In genomic region chr22:41863472-41863871, GRCh38 we compare ENCODE assay signal across 17 cellular contexts. TPM values are rescaled to one million over a fixed set of nuclear protein-coding genes. Genes with fewer than 3 reads are reported as not detected.
DNase-seq lines count a peak whose midpoint lies in the region; ATAC-seq, FAIRE-seq and TF ChIP-seq lines count a peak whose summit lies in the region.
"Had no signal": no experiment of that assay in that cellular context is flagged by ENCODE, and none has a peak within 500 bp of the region (broad histone marks: within the 10 kb centered on the region; RNA-seq: fewer than 3 reads in every experiment).

No MANE protein-coding gene starts in this region.

- peak overlapping the region; percentile 83 for H3K27ac ChIP-seq in CD4-positive, CD25-positive, alpha-beta regulatory T cell (ENCODE audit: insufficient read depth, low read length, poor library complexity, severe bottlenecking)
- peak overlapping the region; percentile 97 for H3K27ac ChIP-seq in GM12878 (ENCODE audit: control insufficient read depth, insufficient read depth)
- H3K27ac ChIP-seq: parathyroid adenoma had no signal

- peaks cover 15 to 48% (median 33%) of the 10 kb centered on the region in 4 donors for H3K4me1 Mint-ChIP-seq in CD4-positive, CD25-positive, alpha-beta regulatory T cell
- peaks cover 11 to 68% (median 46%) of the 10 kb centered on the region in 4 donors for H3K4me1 Mint-ChIP-seq in naive thymus-derived CD8-positive, alpha-beta T cell

- intact Hi-C loops in GM12878 (cut with micrococcal nuclease; ENCODE audit: unreplicated experiment), result loop anchor here (2.0 to 5.0 kb wide), 2 partner anchors 77 to 166 kb away; partner anchors contain the start of gene MEI1

- RAD21 ChIA-PET in GM12878 (lab: Charles Lee; ENCODE audit: unreplicated experiment), result interaction anchor here (1.6 to 6.5 kb wide), 11 partner anchors 24 to 207 kb away, joined by 3 to 101 read pairs (median 18); partner anchors contain the start of genes CCDC134, MEI1, NAGA and SREBF2

- H3K4me3 ChIP-seq in CD4-positive, CD25-positive, alpha-beta regulatory T cell (ENCODE audit: low read depth, low read length), result no peak overlapping the region
- H3K4me3 ChIP-seq in GM12878, result 0 out of 2 replicates have a peak overlapping the region, but pooled peaks have one; percentile 0

- no peaks in the 10 kb centered on the region for H3K27me3 Mint-ChIP-seq in CD4-positive, CD25-positive, alpha-beta regulatory T cell
- no peaks in the 10 kb centered on the region for H3K27me3 Mint-ChIP-seq in naive thymus-derived CD8-positive, alpha-beta T cell
- H3K27me3 Mint-ChIP-seq: dendritic cell treated with granulocyte-macrophage colony-stimulating factor and Interleukin-4, amounts not matched to agents 40 ng/mL and 50 ng/mL, for 4 days had no signal

- peak overlapping the region in 1 of 4 donors; percentile 74 for H3K4me3 Mint-ChIP-seq in CD4-positive, CD25-positive, alpha-beta regulatory T cell
- peak overlapping the region in 5 of 10 donors; percentile 42 to 67 (median 61) for H3K4me3 Mint-ChIP-seq in naive thymus-derived CD8-positive, alpha-beta T cell
- H3K4me3 Mint-ChIP-seq: dendritic cell treated with granulocyte-macrophage colony-stimulating factor and Interleukin-4, amounts not matched to agents 40 ng/mL and 50 ng/mL, for 4 days had no signal

- H3K4me1 ChIP-seq in CD4-positive, CD25-positive, alpha-beta regulatory T cell (ENCODE audit: control insufficient read depth, insufficient read depth, low read length, poor library complexity, severe bottlenecking), result peaks cover 40% of the 10 kb centered on the region
- peaks cover 51% of the 10 kb centered on the region for H3K4me1 ChIP-seq in GM12878 (ENCODE audit: control insufficient read depth, insufficient read depth, low read length)
- H3K4me1 ChIP-seq: parathyroid adenoma had no signal

- ATAC-seq in CD4-positive, CD25-positive, alpha-beta regulatory T cell (ENCODE audit: low read depth in 2 of 2), result no peak
- no peak for ATAC-seq in GM12878
- ATAC-seq in naive thymus-derived CD8-positive, alpha-beta T cell, result no peak
- ATAC-seq in GM18520 (IDR thresholded peaks at IDR 0.05; ENCODE audit: unreplicated experiment), result no peak
- ATAC-seq: left lobe of liver had no signal

- no peak overlapping the region for H2AFZ ChIP-seq in GM12878 (ENCODE audit: control insufficient read depth, low read depth, low read length)
- H2AFZ ChIP-seq: parathyroid adenoma had no signal

- no peaks in the 10 kb centered on the region for H3K9me3 ChIP-seq in CD4-positive, CD25-positive, alpha-beta regulatory T cell (ENCODE audit: control insufficient read depth in 2 of 2, low read length in 2 of 2)
- no peaks in the 10 kb centered on the region for H3K9me3 ChIP-seq in GM12878 (replicated peaks; ENCODE audit: control insufficient read depth, insufficient read depth, low read length)

- no peak overlapping the region; the same call in 1 of the 2 replicates for H3K9ac ChIP-seq in GM12878 (ENCODE audit: control insufficient read depth, insufficient read depth, low read length)
- H3K9ac ChIP-seq: parathyroid adenoma had no signal

- H3K36me3 Mint-ChIP-seq in CD4-positive, CD25-positive, alpha-beta regulatory T cell, result peaks cover 13% of the 10 kb centered on the region
- H3K36me3 Mint-ChIP-seq in naive thymus-derived CD8-positive, alpha-beta T cell, result peaks cover 0 to 29% (median 5%) of the 10 kb centered on the region in 3 donors

- no TSS peak for BruUV-seq in GM12878 (replicated peaks; lab: Mats Ljungman, UMichigan)

- in situ Hi-C loops in GM12878 (cut with MboI), result no loop called here

- POLR2A ChIA-PET in GM12878 (lab: Charles Lee), result interaction anchor here (0.5 to 11.8 kb wide), 14 partner anchors 9 to 795 kb away, joined by 3 to 135 read pairs (median 8); partner anchors contain the start of genes SREBF2 and TNFRSF13C
- POLR2A ChIA-PET in naive thymus-derived CD8-positive, alpha-beta T cell (lab: Charles Lee), result interaction anchor here (1.1 to 2.0 kb wide), 3 partner anchors 63 to 83 kb away, joined by 4 to 7 read pairs (median 5); partner anchors contain the start of genes CCDC134 and TNFRSF13C

- no peak for TF ChIP-seq EP300 in GM12878 (IDR thresholded peaks at IDR 0.05; ENCODE audit: borderline replicate concordance in 1 of 2, control insufficient read depth in 1 of 2, low read depth in 2 of 2, low read length in 2 of 2)

- TF ChIP-seq POLR2A in GM12878 (IDR thresholded peaks at IDR 0.05; ENCODE audit: low read depth, low read length), result no peak

- H3K36me3 ChIP-seq in CD4-positive, CD25-positive, alpha-beta regulatory T cell (ENCODE audit: control insufficient read depth, insufficient read depth, low read length), result peaks cover 14% of the 10 kb centered on the region
- H3K36me3 ChIP-seq in GM12878 (ENCODE audit: control insufficient read depth in 2 of 2, insufficient read depth in 2 of 2, low read length in 1 of 2), result peaks cover 12 to 16% of the 10 kb centered on the region in 2 experiments

- no peak for FAIRE-seq in GM12878 (lab: Jason Lieb, UNC)

- CTCF ChIA-PET in GM12878 (lab: Yijun Ruan, JAX), result interaction anchor here (0.7 to 4.5 kb wide), 18 partner anchors 8 to 166 kb away, joined by 3 to 41 read pairs (median 4); partner anchors contain the start of gene SREBF2

- peak overlapping the region; percentile 93 to 97 (median 95) for H3K27ac Mint-ChIP-seq in CD4-positive, CD25-positive, alpha-beta regulatory T cell
- peak overlapping the region in 9 of 10 donors; percentile 77 to 94 (median 91) for H3K27ac Mint-ChIP-seq in naive thymus-derived CD8-positive, alpha-beta T cell
- H3K27ac Mint-ChIP-seq: dendritic cell treated with granulocyte-macrophage colony-stimulating factor and Interleukin-4, amounts not matched to agents 40 ng/mL and 50 ng/mL, for 4 days had no signal

- no peak for TF ChIP-seq RAD21 in GM12878 (IDR thresholded peaks at IDR 0.05; ENCODE audit: insufficient read depth, low read depth, low read length)

- H3K9me3 Mint-ChIP-seq in CD4-positive, CD25-positive, alpha-beta regulatory T cell, result no peaks in the 10 kb centered on the region
- H3K9me3 Mint-ChIP-seq in naive thymus-derived CD8-positive, alpha-beta T cell, result no peaks in the 10 kb centered on the region
- H3K9me3 Mint-ChIP-seq: dendritic cell treated with granulocyte-macrophage colony-stimulating factor and Interleukin-4, amounts not matched to agents 40 ng/mL and 50 ng/mL, for 4 days had no signal

- H3K4me2 ChIP-seq in GM12878 (ENCODE audit: control insufficient read depth, insufficient read depth), result peak overlapping the region; percentile 92

- WGBS in GM12878 (ENCODE audit: insufficient coverage, insufficient replicate concordance, low lambda C conversion rate, missing lambda C conversion rate), result 96% methylated on average over 2 of the region's 2 CpGs

- no peak for TF ChIP-seq CTCF in GM12878 (IDR thresholded peaks at IDR 0.05 in 2 of 3, conservative IDR thresholded peaks at IDR 0.05 in 1 of 3; ENCODE audit: control insufficient read depth in 2 of 3, extremely low read depth in 1 of 3, insufficient read depth in 1 of 3, low read depth in 3 of 3, low read length in 3 of 3)

- no peak for DNase-seq in CD4-positive, CD25-positive, alpha-beta regulatory T cell
- DNase-seq in HCEC 1CT (peak; percentile 24), GM12878 (ENCODE audit: low read depth, low spot score) (no peak), nucleus accumbens (lab: John Stamatoyannopoulos, UW) (no peak), LoVo (ENCODE audit: low spot score) (no peak), SW480 (ENCODE audit: low spot score) (no peak)
- DNase-seq in naive thymus-derived CD8-positive, alpha-beta T cell, result no peak
- DNase-seq: activated CD4-positive, CD25-positive, alpha-beta regulatory T cell treated with anti-CD3 and anti-CD28 coated beads, Interleukin-2, amount 50 U/mL, for 72 hours; activated naive CD4-positive, alpha-beta T cell; NCI-H1436; NCI-H526 treated with DMSO at 0.1 percent for 48 hours; SIG-M5 had no signal

- SMC1A ChIA-PET in GM12878 (lab: Charles Lee; ENCODE audit: uncharacterized antibody, unreplicated experiment), result interaction anchor here (0.9 to 3.8 kb wide), 15 partner anchors 8 to 259 kb away, joined by 3 to 49 read pairs (median 17); partner anchors contain the start of genes CCDC134 and SREBF2

- no peaks in the 10 kb centered on the region; the same call in none of the 2 replicates for H4K20me1 ChIP-seq in GM12878 (ENCODE audit: control insufficient read depth, insufficient read depth)

- peaks cover 65% of the 10 kb centered on the region for H3K79me2 ChIP-seq in GM12878 (ENCODE audit: control insufficient read depth, insufficient read depth, low read length)
- H3K79me2 ChIP-seq: parathyroid adenoma had no signal

- H3K27me3 ChIP-seq in CD4-positive, CD25-positive, alpha-beta regulatory T cell (ENCODE audit: control insufficient read depth, insufficient read depth, low read length), result no peaks in the 10 kb centered on the region
- H3K27me3 ChIP-seq in GM12878 (replicated peaks in 1 of 2; ENCODE audit: control insufficient read depth in 2 of 2, insufficient read depth in 2 of 2, low read length in 1 of 2), result no peaks in the 10 kb centered on the region

RNA-seq across cellular contexts. Expression of gene SREBF2, which starts 30.6 kb away (rescaled TPM):
- 98.6 TPM for total RNA-seq in CD4-positive, CD25-positive, alpha-beta regulatory T cell
- 10 to 100 TPM; 12.8 to 14.7 (median 13.5) TPM for polyA plus RNA-seq in CD4-positive, CD25-positive, alpha-beta regulatory T cell
- total RNA-seq in GM12878 (2013; cell fraction: nucleolus; rRNA removed), result 537 and 614 TPM in 2 replicates
- total RNA-seq in GM12878 (2014; rRNA removed), result 62.9 and 75.3 TPM in 2 replicates
- 52.2 and 56.3 TPM in 2 replicates for total RNA-seq in GM12878 (2014; rRNA removed; fragmentation: Illumina TruSeq; extraction: Trizol)
- 171 and 177 TPM in 2 replicates for total RNA-seq in GM12878 (2021)
- polyA plus RNA-seq in GM12878 (2011; ENCODE audit: low read depth), result 105 TPM
- polyA plus RNA-seq in GM12878 (2011; rRNA removed), result 94.7 and 124 TPM in 2 replicates
- polyA plus RNA-seq in GM12878 (2011; cell fraction: cytosol; rRNA removed), result 139 and 162 TPM in 2 replicates
- polyA plus RNA-seq in GM12878 (2011; cell fraction: nucleus; rRNA removed), result 458 and 495 TPM in 2 replicates
- 149 and 160 TPM in 2 replicates for polyA plus RNA-seq in GM12878 (2012)
- polyA plus RNA-seq in GM12878 (2014; fragmentation: Illumina TruSeq; extraction: Trizol), result 144 and 150 TPM in 2 replicates
- 1 to 10 TPM; 2.4 to 3.6 TPM for polyA plus RNA-seq in GM12878 (2014; fragmentation: Nextera tagmentation; extraction: Ambion mirVana)
- polyA plus RNA-seq in GM12878 (2014; rRNA removed), result 160 and 184 TPM in 2 replicates
- polyA plus RNA-seq in GM12878 (2016; fragmentation: Nextera tagmentation; extraction: Ambion mirVana), result 10 to 100 TPM; 73.8 to 82.3 TPM
- 180 and 262 TPM in 2 replicates for polyA minus RNA-seq in GM12878 (2011; rRNA and poly(A)+ RNA removed)
- polyA minus RNA-seq in GM12878 (2011; cell fraction: cytosol; rRNA and poly(A)+ RNA removed), result 77.4 and 82.9 TPM in 2 replicates
- 89.6 and 141 TPM in 2 replicates for polyA minus RNA-seq in GM12878 (2011; cell fraction: nucleus; rRNA and poly(A)+ RNA removed)
- 100 to 1,000 TPM; 106 TPM for total RNA-seq in naive thymus-derived CD8-positive, alpha-beta T cell
- 10 to 100 TPM; 16.3 to 21.9 (median 18.2) TPM for polyA plus RNA-seq in naive thymus-derived CD8-positive, alpha-beta T cell

RNA-seq across cellular contexts. Expression of gene SHISA8, which starts 51.4 kb away (rescaled TPM):
- total RNA-seq in CD4-positive, CD25-positive, alpha-beta regulatory T cell, result 0.27 TPM
- under 1 TPM in 1 of 4 donors, not detected in 3; 0.28 TPM for polyA plus RNA-seq in CD4-positive, CD25-positive, alpha-beta regulatory T cell
- 10.3 and 11.3 TPM in 2 replicates for total RNA-seq in GM12878 (2013; cell fraction: nucleolus; rRNA removed)
- total RNA-seq in GM12878 (2014; rRNA removed) (3.6 and 6.8 TPM in 2 replicates), GM12878 (2014; rRNA removed; fragmentation: Illumina TruSeq; extraction: Trizol) (0.22 and 0.28 TPM in 2 replicates), GM12878 (2021) (8.6 and 10.1 TPM in 2 replicates)
- 0.26 TPM for polyA plus RNA-seq in GM12878 (2011; ENCODE audit: low read depth)
- polyA plus RNA-seq in GM12878 (2011; rRNA removed) (0.06 and 0.08 TPM in 2 replicates), GM12878 (2014; fragmentation: Illumina TruSeq; extraction: Trizol) (0.06 TPM in 1 of 2 replicates, not detected in the other), GM12878 (2014; fragmentation: Nextera tagmentation; extraction: Ambion mirVana) (under 1 TPM; 0.13 to 0.40 TPM), GM12878 (2014; rRNA removed) (5.9 and 6.5 TPM in 2 replicates), GM12878 (2016; fragmentation: Nextera tagmentation; extraction: Ambion mirVana) (under 1 TPM; 0.20 to 0.27 TPM)
- polyA plus RNA-seq in GM12878 (2011; cell fraction: cytosol; rRNA removed), result 0.03 and 0.33 TPM in 2 replicates
- 2.4 and 3.6 TPM in 2 replicates for polyA plus RNA-seq in GM12878 (2011; cell fraction: nucleus; rRNA removed)
- polyA plus RNA-seq in GM12878 (2012), result 3.6 and 5.2 TPM in 2 replicates
- polyA minus RNA-seq in GM12878 (2011; rRNA and poly(A)+ RNA removed), result not detected in 2 replicates
- not detected in 2 replicates for polyA minus RNA-seq in GM12878 (2011; cell fraction: cytosol; rRNA and poly(A)+ RNA removed)
- 0.29 TPM in 1 of 2 replicates, not detected in the other for polyA minus RNA-seq in GM12878 (2011; cell fraction: nucleus; rRNA and poly(A)+ RNA removed)
- total RNA-seq in naive thymus-derived CD8-positive, alpha-beta T cell, result under 1 TPM in 1 of 2 experiments, not detected in 1; 0.44 TPM
- not detected for polyA plus RNA-seq in naive thymus-derived CD8-positive, alpha-beta T cell
- total RNA-seq: glomerular endothelial cell, left lobe of liver had no signal
